In the genomic region with DNA sequence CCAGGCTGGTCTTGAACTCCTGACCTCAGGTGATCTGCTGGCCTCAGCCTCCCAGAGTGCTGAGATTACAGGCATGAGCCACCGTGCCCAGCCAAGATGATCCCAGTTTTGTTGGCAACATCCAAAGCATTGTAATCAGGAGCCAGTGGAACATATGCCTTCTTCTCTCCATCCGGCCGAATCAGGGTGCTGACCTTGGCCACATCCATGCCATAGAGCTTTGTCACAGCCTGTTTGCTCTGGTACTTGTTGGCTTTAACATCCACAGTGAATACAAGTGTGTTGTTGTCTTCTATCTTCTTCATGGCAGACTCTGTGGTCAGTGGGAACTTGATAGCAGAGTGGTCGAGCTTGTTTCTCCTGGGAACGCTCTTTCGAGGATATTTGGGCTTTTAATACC, we compare ENCODE assay signal across 2 cellular contexts.
A peak's percentile ranks its signal among the peaks of the same experiment; 100 is the strongest.
TF ChIP-seq lines count a peak whose summit lies in the region.

No MANE protein-coding gene starts in this region.

TF ChIP-seq in IMR-90, 13 proteins besides CTCF, POLR2A, EP300 and RAD21:
- TF ChIP-seq, protein P1, sequence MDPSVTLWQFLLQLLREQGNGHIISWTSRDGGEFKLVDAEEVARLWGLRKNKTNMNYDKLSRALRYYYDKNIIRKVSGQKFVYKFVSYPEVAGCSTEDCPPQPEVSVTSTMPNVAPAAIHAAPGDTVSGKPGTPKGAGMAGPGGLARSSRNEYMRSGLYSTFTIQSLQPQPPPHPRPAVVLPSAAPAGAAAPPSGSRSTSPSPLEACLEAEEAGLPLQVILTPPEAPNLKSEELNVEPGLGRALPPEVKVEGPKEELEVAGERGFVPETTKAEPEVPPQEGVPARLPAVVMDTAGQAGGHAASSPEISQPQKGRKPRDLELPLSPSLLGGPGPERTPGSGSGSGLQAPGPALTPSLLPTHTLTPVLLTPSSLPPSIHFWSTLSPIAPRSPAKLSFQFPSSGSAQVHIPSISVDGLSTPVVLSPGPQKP (IDR thresholded peaks at IDR 0.05; ENCODE audit: borderline replicate concordance, low read depth, low read length): no peak
- TF ChIP-seq MAFK (IDR thresholded peaks at IDR 0.05; ENCODE audit: low read depth, low read length) (no peak), RCOR1 (IDR thresholded peaks at IDR 0.05; ENCODE audit: insufficient replicate concordance, low read length) (no peak), MAZ (IDR thresholded peaks at IDR 0.05; ENCODE audit: borderline replicate concordance, low read depth, low read length) (no peak), CEBPB (IDR thresholded peaks at IDR 0.05; ENCODE audit: low read depth, low read length) (no peak), MXI1 (IDR thresholded peaks at IDR 0.05; ENCODE audit: borderline replicate concordance, low read depth, low read length) (no peak), CHD1 (IDR thresholded peaks at IDR 0.05; ENCODE audit: low read depth, low read length) (no peak), FOS (IDR thresholded peaks at IDR 0.05; ENCODE audit: low read depth, low read length) (no peak), BHLHE40 (IDR thresholded peaks at IDR 0.05; ENCODE audit: low read depth, low read length) (no peak), NFE2L2 (IDR thresholded peaks at IDR 0.05; ENCODE audit: low read depth, low read length) (no peak), RFX5 (IDR thresholded peaks at IDR 0.05; ENCODE audit: low read depth, low read length) (no peak), SMC3 (IDR thresholded peaks at IDR 0.05; ENCODE audit: low read depth, low read length) (no peak)
- TF ChIP-seq, protein P2, sequence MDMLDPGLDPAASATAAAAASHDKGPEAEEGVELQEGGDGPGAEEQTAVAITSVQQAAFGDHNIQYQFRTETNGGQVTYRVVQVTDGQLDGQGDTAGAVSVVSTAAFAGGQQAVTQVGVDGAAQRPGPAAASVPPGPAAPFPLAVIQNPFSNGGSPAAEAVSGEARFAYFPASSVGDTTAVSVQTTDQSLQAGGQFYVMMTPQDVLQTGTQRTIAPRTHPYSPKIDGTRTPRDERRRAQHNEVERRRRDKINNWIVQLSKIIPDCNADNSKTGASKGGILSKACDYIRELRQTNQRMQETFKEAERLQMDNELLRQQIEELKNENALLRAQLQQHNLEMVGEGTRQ (IDR thresholded peaks at IDR 0.05; ENCODE audit: low read depth, low read length): no peak

TF ChIP-seq in GM12878, 131 proteins besides CTCF, POLR2A, EP300 and RAD21:
- TF ChIP-seq HDAC2 (IDR thresholded peaks at IDR 0.05) (no peak), TARDBP (IDR thresholded peaks at IDR 0.05; ENCODE audit: borderline replicate concordance) (no peak), HCFC1 (IDR thresholded peaks at IDR 0.05; ENCODE audit: low read length) (no peak), NR2F1 (conservative IDR thresholded peaks at IDR 0.05) (0 out of 2 replicates have a peak, but pooled peaks have one; percentile 9), NFXL1 (IDR thresholded peaks at IDR 0.05; ENCODE audit: borderline replicate concordance) (no peak)
- TF ChIP-seq, protein P3, sequence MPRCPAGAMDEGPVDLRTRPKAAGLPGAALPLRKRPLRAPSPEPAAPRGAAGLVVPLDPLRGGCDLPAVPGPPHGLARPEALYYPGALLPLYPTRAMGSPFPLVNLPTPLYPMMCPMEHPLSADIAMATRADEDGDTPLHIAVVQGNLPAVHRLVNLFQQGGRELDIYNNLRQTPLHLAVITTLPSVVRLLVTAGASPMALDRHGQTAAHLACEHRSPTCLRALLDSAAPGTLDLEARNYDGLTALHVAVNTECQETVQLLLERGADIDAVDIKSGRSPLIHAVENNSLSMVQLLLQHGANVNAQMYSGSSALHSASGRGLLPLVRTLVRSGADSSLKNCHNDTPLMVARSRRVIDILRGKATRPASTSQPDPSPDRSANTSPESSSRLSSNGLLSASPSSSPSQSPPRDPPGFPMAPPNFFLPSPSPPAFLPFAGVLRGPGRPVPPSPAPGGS (IDR thresholded peaks at IDR 0.05; ENCODE audit: borderline replicate concordance, insufficient read depth, low read depth, low read length, poor library complexity, severe bottlenecking): no peak
TF ChIP-seq in GM12878: peak in this region for 1.
